In the genomic region with DNA sequence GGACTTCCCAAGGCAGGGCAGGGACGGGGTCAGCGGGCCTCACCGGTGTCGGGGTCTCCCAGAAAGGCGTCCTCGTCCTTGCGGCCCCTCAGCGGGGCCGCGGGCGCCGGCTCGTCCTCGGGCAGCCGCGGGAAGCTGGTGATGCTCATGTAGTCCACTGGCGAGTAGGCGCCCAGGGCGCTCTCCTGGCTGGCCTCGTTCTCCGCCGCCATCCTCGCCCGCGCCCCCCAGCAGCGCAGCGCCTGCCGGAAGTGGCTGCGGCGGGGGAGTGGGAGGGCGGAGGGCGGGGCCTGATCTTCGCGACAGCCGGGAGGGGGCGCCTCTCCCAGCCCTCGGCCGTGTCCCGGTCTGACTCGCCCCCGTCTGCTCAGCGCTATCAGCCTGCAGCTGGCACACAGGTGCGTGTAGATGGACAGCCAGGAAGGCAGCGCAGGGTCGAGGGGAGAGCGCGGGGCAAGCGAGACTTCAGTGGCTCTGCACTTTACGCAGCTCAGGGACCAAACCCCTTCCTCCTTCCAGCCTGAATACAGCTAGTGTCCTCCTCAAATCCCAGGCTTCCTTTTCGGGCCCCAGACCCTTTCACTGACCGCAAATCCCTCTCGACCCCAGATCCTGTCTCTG, we compare ENCODE assay signal across 8 cellular contexts. TPM values are rescaled to one million over a fixed set of nuclear protein-coding genes. Genes with fewer than 3 reads are reported as not detected.
A peak's percentile ranks its signal among the peaks of the same experiment; 100 is the strongest.
DNase-seq lines count a peak whose midpoint lies in the region; ATAC-seq and TF ChIP-seq lines count a peak whose summit lies in the region.

A gene with protein sequence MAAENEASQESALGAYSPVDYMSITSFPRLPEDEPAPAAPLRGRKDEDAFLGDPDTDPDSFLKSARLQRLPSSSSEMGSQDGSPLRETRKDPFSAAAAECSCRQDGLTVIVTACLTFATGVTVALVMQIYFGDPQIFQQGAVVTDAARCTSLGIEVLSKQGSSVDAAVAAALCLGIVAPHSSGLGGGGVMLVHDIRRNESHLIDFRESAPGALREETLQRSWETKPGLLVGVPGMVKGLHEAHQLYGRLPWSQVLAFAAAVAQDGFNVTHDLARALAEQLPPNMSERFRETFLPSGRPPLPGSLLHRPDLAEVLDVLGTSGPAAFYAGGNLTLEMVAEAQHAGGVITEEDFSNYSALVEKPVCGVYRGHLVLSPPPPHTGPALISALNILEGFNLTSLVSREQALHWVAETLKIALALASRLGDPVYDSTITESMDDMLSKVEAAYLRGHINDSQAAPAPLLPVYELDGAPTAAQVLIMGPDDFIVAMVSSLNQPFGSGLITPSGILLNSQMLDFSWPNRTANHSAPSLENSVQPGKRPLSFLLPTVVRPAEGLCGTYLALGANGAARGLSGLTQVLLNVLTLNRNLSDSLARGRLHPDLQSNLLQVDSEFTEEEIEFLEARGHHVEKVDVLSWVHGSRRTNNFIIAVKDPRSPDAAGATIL (minus strand): TSS at position 253 of the 621 bp plus-strand sequence. CDS start 41 bp downstream, at position 212.

- peak; percentile 75 for TF ChIP-seq CTCF in CD8-positive, alpha-beta T cell (IDR thresholded peaks at IDR 0.05)
- TF ChIP-seq CTCF in right atrium auricular region (IDR thresholded peaks at IDR 0.05) (peak; percentile 55 to 90), prostate gland (IDR thresholded peaks at IDR 0.05) (peak; percentile 62 to 82 (median 76)), upper lobe of right lung (IDR thresholded peaks at IDR 0.05) (peak; percentile 72)

- CTCF ChIA-PET in CD8-positive, alpha-beta T cell (lab: Charles Lee) = interaction anchor here (0.6 to 3.2 kb wide), 9 partner anchors 8 to 87 kb away, joined by 3 to 15 read pairs (median 5); a partner anchor contains a TSS

- peak; percentile 75 to 94 (median 87) for DNase-seq in CD8-positive, alpha-beta T cell
- DNase-seq in NCI-H128 (lab: John Stamatoyannopoulos, UW; ENCODE audit: unreplicated experiment) = peak; percentile 76
- peak; percentile 70 for DNase-seq in amniotic stem cell (lab: John Stamatoyannopoulos, UW)
- peak; percentile 77 for DNase-seq in right atrium auricular region (ENCODE audit: low spot score)
- peak; percentile 80 for DNase-seq in prostate gland (ENCODE audit: low spot score)
- DNase-seq in upper lobe of right lung = peak; percentile 93

- no peaks in the 10 kb centered on the region for H3K9me3 Mint-ChIP-seq in CD8-positive, alpha-beta T cell
- no peaks in the 10 kb centered on the region for H3K9me3 Mint-ChIP-seq in T-helper 1 cell treated with Interleukin-12 subunit alpha and Interleukin-12 subunit beta and Interleukin-4 antibody, amounts not matched to agents 30 μg/mL and 1 μg/mL, for 36 hours

- peak; percentile 70 for ATAC-seq in CD8-positive, alpha-beta T cell
- ATAC-seq in GM21825 (IDR thresholded peaks at IDR 0.05; ENCODE audit: unreplicated experiment) (peak; percentile 40), upper lobe of right lung (peak; percentile 65)

- no peaks in the 10 kb centered on the region for H3K9me3 ChIP-seq in CD8-positive, alpha-beta T cell (ENCODE audit: low read length)
- H3K9me3 ChIP-seq in right atrium auricular region (no peaks in the 10 kb centered on the region), prostate gland (no peaks in the 10 kb centered on the region), upper lobe of right lung (no peaks in the 10 kb centered on the region)

- peak within 1 kb of the TSS; percentile 48 for H3K27ac ChIP-seq in CD8-positive, alpha-beta T cell (ENCODE audit: low read depth, low read length)
- H3K27ac ChIP-seq in right atrium auricular region = peak within 1 kb of the TSS; percentile 73 to 75
- peak within 1 kb of the TSS; percentile 68 to 75 for H3K27ac ChIP-seq in prostate gland
- peak within 1 kb of the TSS; percentile 65 for H3K27ac ChIP-seq in upper lobe of right lung

- peak within 1 kb of the TSS; percentile 67 for H3K4me3 ChIP-seq in CD8-positive, alpha-beta T cell (ENCODE audit: low read depth, low read length)
- peak within 1 kb of the TSS; percentile 68 to 71 for H3K4me3 ChIP-seq in right atrium auricular region
- peak within 1 kb of the TSS; percentile 66 to 78 for H3K4me3 ChIP-seq in prostate gland
- H3K4me3 ChIP-seq in upper lobe of right lung = peak within 1 kb of the TSS; percentile 77

- under 1% methylated on average over 43 of the region's 52 CpGs for WGBS in prostate gland

- peak; percentile 50 for TF ChIP-seq POLR2A in prostate gland (IDR thresholded peaks at IDR 0.05)

- intact Hi-C loops in CD8-positive, alpha-beta T cell (cut with DNase I, micrococcal nuclease) = loop anchor here (1.0 to 10.0 kb wide), 4 partner anchors 47 to 358 kb away; a partner anchor contains a TSS
- intact Hi-C loops in prostate gland (cut with DNase I) (loop anchor here (5.0 to 10.0 kb wide), 2 partner anchors 332 to 390 kb away; no protein-coding TSS in a partner anchor), upper lobe of right lung (cut with DNase I) (loop anchor here (5.0 kb wide), 1 partner anchor 85 kb away; a partner anchor contains a TSS)

- peak within 1 kb of the TSS; percentile 77 for H3K27ac Mint-ChIP-seq in CD8-positive, alpha-beta T cell
- H3K27ac Mint-ChIP-seq in T-helper 1 cell treated with Interleukin-12 subunit alpha and Interleukin-12 subunit beta and Interleukin-4 antibody, amounts not matched to agents 30 μg/mL and 1 μg/mL, for 36 hours = peak within 1 kb of the TSS; percentile 73

- peaks cover 2% of the 10 kb centered on the region for H3K36me3 Mint-ChIP-seq in CD8-positive, alpha-beta T cell
- no peaks in the 10 kb centered on the region for H3K36me3 Mint-ChIP-seq in T-helper 1 cell treated with Interleukin-12 subunit alpha and Interleukin-12 subunit beta and Interleukin-4 antibody, amounts not matched to agents 30 μg/mL and 1 μg/mL, for 36 hours (ENCODE audit: low read depth)

- no peaks in the 10 kb centered on the region for H3K27me3 ChIP-seq in CD8-positive, alpha-beta T cell (ENCODE audit: insufficient read depth, low read length)
- H3K27me3 ChIP-seq in right atrium auricular region = no peaks in the 10 kb centered on the region
- no peaks in the 10 kb centered on the region for H3K27me3 ChIP-seq in prostate gland (replicated peaks; ENCODE audit: insufficient read depth)
- H3K27me3 ChIP-seq in upper lobe of right lung = no peaks in the 10 kb centered on the region

- POLR2A ChIA-PET in CD8-positive, alpha-beta T cell (lab: Charles Lee) = interaction anchor here (1.1 to 2.8 kb wide), 3 partner anchors 11 to 83 kb away, joined by 3 to 9 read pairs (median 5); a partner anchor contains a TSS

- H3K4me3 Mint-ChIP-seq in CD8-positive, alpha-beta T cell = peak within 1 kb of the TSS; percentile 83
- peak within 1 kb of the TSS; percentile 91 for H3K4me3 Mint-ChIP-seq in T-helper 1 cell treated with Interleukin-12 subunit alpha and Interleukin-12 subunit beta and Interleukin-4 antibody, amounts not matched to agents 30 μg/mL and 1 μg/mL, for 36 hours

- H3K4me1 Mint-ChIP-seq in CD8-positive, alpha-beta T cell (ENCODE audit: low read depth) = peaks cover 72% of the 10 kb centered on the region
- peaks cover 52% of the 10 kb centered on the region for H3K4me1 Mint-ChIP-seq in T-helper 1 cell treated with Interleukin-12 subunit alpha and Interleukin-12 subunit beta and Interleukin-4 antibody, amounts not matched to agents 30 μg/mL and 1 μg/mL, for 36 hours (ENCODE audit: low read depth)

- H3K36me3 ChIP-seq in CD8-positive, alpha-beta T cell (ENCODE audit: insufficient read depth, low read length) = no peaks in the 10 kb centered on the region
- H3K36me3 ChIP-seq in right atrium auricular region = no peaks in the 10 kb centered on the region
- no peaks in the 10 kb centered on the region for H3K36me3 ChIP-seq in prostate gland
- no peaks in the 10 kb centered on the region for H3K36me3 ChIP-seq in upper lobe of right lung

- H3K27me3 Mint-ChIP-seq in CD8-positive, alpha-beta T cell (ENCODE audit: low read depth) = no peaks in the 10 kb centered on the region
- H3K27me3 Mint-ChIP-seq in T-helper 1 cell treated with Interleukin-12 subunit alpha and Interleukin-12 subunit beta and Interleukin-4 antibody, amounts not matched to agents 30 μg/mL and 1 μg/mL, for 36 hours (ENCODE audit: low read depth) = no peaks in the 10 kb centered on the region

- peaks cover 49% of the 10 kb centered on the region for H3K4me1 ChIP-seq in CD8-positive, alpha-beta T cell (ENCODE audit: insufficient read depth, low read length)
- H3K4me1 ChIP-seq in right atrium auricular region (peaks cover 0 to 39% of the 10 kb centered on the region in 2 donors), prostate gland (replicated peaks) (no peaks in the 10 kb centered on the region), upper lobe of right lung (peaks cover 35% of the 10 kb centered on the region)

RNA-seq across cellular contexts. Expression of the gene that starts here (rescaled TPM):
- total RNA-seq in CD8-positive, alpha-beta T cell = 10 to 100 TPM; 26.3 to 26.4 TPM
- total RNA-seq in right atrium auricular region (10 to 100 TPM in 1 of 2 donors, 1 to 10 TPM in 1; 7.3 to 10.3 TPM), prostate gland (10 to 100 TPM; 22.0 to 28.3 TPM), upper lobe of right lung (20.6 TPM)

Comparison
In these comparisons a context has a peak if more than half of its experiments do, and no peak if none do; other contexts are left out.
1. Peak in every context shown above with its lines: DNase-seq, ATAC-seq, H3K4me3 ChIP-seq and H3K27ac ChIP-seq.